Comparison of ENCODE assay signal across 1 cellular context in the genomic region with DNA sequence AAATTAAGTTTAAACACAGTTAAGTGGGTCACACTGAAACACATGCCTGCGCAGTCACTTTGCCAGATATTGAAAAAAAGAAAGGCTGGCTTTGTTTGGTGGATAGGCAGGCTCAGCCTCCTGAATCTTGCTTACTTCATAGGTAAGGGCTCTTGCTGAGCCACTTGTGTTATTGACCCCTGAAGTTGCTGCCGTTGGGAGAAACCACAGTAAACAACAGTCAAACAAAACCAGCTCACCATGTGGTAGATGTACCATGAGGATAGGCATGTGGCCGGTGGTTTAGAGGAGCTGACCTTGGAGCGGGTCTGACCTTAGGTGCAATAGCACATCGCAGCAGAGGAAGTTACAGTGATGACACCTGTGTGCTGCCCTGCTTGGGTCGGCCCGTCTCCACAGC.
TF ChIP-seq lines count a peak whose summit lies in the region.

No MANE protein-coding gene starts in this region.

TF ChIP-seq in HepG2, 621 proteins besides CTCF, POLR2A, EP300 and RAD21 (continued from another document and continues in another):
- TF ChIP-seq, protein P1, sequence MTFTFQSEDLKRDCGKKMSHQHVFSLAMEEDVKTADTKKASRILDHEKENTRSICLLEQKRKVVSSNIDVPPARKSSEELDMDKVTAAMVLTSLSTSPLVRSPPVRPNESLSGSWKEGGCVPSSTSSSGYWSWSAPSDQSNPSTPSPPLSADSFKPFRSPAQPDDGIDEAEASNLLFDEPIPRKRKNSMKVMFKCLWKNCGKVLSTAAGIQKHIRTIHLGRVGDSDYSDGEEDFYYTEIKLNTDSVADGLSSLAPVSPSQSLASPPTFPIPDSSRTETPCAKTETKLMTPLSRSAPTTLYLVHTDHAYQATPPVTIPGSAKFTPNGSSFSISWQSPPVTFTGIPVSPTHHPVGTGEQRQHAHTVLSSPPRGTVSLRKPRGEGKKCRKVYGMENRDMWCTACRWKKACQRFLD (CRISPR knock-in tag; IDR thresholded peaks at IDR 0.05; ENCODE audit: borderline replicate concordance): no peak
- TF ChIP-seq PLRG1 (conservative IDR thresholded peaks at IDR 0.05) (no peak), SP1 (IDR thresholded peaks at IDR 0.05) (no peak), SP1 (CRISPR knock-in tag; IDR thresholded peaks at IDR 0.05) (no peak), KLF13 (CRISPR knock-in tag; IDR thresholded peaks at IDR 0.05) (no peak), MTF2 (CRISPR knock-in tag; IDR thresholded peaks at IDR 0.05; ENCODE audit: borderline replicate concordance) (no peak), GABPA (IDR thresholded peaks at IDR 0.05; ENCODE audit: low read depth, low read length) (no peak), GABPA (CRISPR knock-in tag; IDR thresholded peaks at IDR 0.05; ENCODE audit: low read depth) (0 out of 2 replicates have a peak, but pooled peaks have one; percentile 21), NFIB (CRISPR knock-in tag; IDR thresholded peaks at IDR 0.05; ENCODE audit: borderline replicate concordance) (no peak), HHEX (CRISPR knock-in tag; IDR thresholded peaks at IDR 0.05) (no peak), TBP (CRISPR knock-in tag; IDR thresholded peaks at IDR 0.05) (no peak), SAP130 (CRISPR knock-in tag; IDR thresholded peaks at IDR 0.05; ENCODE audit: low read depth) (peak; percentile 86), CC2D1A (CRISPR knock-in tag; IDR thresholded peaks at IDR 0.05) (no peak), HNF4A (CRISPR knock-in tag; IDR thresholded peaks at IDR 0.05) (peak; percentile 55; the same call in 1 of the 2 replicates), NR1H2 (CRISPR knock-in tag; IDR thresholded peaks at IDR 0.05; ENCODE audit: borderline replicate concordance, low read depth) (no peak), NFKBIZ (CRISPR knock-in tag; IDR thresholded peaks at IDR 0.05) (no peak), IKZF1 (IDR thresholded peaks at IDR 0.05) (no peak), STAG1 (CRISPR knock-in tag; IDR thresholded peaks at IDR 0.05) (no peak), ZNF383 (CRISPR knock-in tag; IDR thresholded peaks at IDR 0.05; ENCODE audit: borderline replicate concordance) (no peak), ZFP82 (CRISPR knock-in tag; IDR thresholded peaks at IDR 0.05; ENCODE audit: borderline replicate concordance) (no peak), SMYD3 (CRISPR knock-in tag; IDR thresholded peaks at IDR 0.05) (no peak), FIP1L1 (IDR thresholded peaks at IDR 0.05; ENCODE audit: borderline replicate concordance, insufficient read depth, low read depth, low read length) (no peak), ZNF441 (CRISPR knock-in tag; IDR thresholded peaks at IDR 0.05; ENCODE audit: borderline replicate concordance) (0 out of 2 replicates have a peak, but pooled peaks have one; percentile 18), RBM39 (IDR thresholded peaks at IDR 0.05; ENCODE audit: low read depth, low read length, poor library complexity, severe bottlenecking) (no peak), SP2 (CRISPR knock-in tag; IDR thresholded peaks at IDR 0.05) (no peak), ZFP36L1 (CRISPR knock-in tag; IDR thresholded peaks at IDR 0.05) (no peak), ZNF331 (CRISPR knock-in tag; IDR thresholded peaks at IDR 0.05) (no peak), ZNF30 (CRISPR knock-in tag; IDR thresholded peaks at IDR 0.05) (no peak), ZNF556 (CRISPR knock-in tag; IDR thresholded peaks at IDR 0.05; ENCODE audit: borderline replicate concordance) (no peak), ZNF20 (CRISPR knock-in tag; IDR thresholded peaks at IDR 0.05) (no peak)
- TF ChIP-seq, protein P2, sequence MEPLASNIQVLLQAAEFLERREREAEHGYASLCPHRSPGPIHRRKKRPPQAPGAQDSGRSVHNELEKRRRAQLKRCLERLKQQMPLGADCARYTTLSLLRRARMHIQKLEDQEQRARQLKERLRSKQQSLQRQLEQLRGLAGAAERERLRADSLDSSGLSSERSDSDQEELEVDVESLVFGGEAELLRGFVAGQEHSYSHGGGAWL (CRISPR knock-in tag; IDR thresholded peaks at IDR 0.05): no peak
- TF ChIP-seq, protein P3, sequence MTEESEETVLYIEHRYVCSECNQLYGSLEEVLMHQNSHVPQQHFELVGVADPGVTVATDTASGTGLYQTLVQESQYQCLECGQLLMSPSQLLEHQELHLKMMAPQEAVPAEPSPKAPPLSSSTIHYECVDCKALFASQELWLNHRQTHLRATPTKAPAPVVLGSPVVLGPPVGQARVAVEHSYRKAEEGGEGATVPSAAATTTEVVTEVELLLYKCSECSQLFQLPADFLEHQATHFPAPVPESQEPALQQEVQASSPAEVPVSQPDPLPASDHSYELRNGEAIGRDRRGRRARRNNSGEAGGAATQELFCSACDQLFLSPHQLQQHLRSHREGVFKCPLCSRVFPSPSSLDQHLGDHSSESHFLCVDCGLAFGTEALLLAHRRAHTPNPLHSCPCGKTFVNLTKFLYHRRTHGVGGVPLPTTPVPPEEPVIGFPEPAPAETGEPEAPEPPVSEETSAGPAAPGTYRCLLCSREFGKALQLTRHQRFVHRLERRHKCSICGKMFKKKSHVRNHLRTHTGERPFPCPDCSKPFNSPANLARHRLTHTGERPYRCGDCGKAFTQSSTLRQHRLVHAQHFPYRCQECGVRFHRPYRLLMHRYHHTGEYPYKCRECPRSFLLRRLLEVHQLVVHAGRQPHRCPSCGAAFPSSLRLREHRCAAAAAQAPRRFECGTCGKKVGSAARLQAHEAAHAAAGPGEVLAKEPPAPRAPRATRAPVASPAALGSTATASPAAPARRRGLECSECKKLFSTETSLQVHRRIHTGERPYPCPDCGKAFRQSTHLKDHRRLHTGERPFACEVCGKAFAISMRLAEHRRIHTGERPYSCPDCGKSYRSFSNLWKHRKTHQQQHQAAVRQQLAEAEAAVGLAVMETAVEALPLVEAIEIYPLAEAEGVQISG (CRISPR knock-in tag; IDR thresholded peaks at IDR 0.05): peak; percentile 27; the same call in 1 of the 2 replicates
- TF ChIP-seq, protein P4, sequence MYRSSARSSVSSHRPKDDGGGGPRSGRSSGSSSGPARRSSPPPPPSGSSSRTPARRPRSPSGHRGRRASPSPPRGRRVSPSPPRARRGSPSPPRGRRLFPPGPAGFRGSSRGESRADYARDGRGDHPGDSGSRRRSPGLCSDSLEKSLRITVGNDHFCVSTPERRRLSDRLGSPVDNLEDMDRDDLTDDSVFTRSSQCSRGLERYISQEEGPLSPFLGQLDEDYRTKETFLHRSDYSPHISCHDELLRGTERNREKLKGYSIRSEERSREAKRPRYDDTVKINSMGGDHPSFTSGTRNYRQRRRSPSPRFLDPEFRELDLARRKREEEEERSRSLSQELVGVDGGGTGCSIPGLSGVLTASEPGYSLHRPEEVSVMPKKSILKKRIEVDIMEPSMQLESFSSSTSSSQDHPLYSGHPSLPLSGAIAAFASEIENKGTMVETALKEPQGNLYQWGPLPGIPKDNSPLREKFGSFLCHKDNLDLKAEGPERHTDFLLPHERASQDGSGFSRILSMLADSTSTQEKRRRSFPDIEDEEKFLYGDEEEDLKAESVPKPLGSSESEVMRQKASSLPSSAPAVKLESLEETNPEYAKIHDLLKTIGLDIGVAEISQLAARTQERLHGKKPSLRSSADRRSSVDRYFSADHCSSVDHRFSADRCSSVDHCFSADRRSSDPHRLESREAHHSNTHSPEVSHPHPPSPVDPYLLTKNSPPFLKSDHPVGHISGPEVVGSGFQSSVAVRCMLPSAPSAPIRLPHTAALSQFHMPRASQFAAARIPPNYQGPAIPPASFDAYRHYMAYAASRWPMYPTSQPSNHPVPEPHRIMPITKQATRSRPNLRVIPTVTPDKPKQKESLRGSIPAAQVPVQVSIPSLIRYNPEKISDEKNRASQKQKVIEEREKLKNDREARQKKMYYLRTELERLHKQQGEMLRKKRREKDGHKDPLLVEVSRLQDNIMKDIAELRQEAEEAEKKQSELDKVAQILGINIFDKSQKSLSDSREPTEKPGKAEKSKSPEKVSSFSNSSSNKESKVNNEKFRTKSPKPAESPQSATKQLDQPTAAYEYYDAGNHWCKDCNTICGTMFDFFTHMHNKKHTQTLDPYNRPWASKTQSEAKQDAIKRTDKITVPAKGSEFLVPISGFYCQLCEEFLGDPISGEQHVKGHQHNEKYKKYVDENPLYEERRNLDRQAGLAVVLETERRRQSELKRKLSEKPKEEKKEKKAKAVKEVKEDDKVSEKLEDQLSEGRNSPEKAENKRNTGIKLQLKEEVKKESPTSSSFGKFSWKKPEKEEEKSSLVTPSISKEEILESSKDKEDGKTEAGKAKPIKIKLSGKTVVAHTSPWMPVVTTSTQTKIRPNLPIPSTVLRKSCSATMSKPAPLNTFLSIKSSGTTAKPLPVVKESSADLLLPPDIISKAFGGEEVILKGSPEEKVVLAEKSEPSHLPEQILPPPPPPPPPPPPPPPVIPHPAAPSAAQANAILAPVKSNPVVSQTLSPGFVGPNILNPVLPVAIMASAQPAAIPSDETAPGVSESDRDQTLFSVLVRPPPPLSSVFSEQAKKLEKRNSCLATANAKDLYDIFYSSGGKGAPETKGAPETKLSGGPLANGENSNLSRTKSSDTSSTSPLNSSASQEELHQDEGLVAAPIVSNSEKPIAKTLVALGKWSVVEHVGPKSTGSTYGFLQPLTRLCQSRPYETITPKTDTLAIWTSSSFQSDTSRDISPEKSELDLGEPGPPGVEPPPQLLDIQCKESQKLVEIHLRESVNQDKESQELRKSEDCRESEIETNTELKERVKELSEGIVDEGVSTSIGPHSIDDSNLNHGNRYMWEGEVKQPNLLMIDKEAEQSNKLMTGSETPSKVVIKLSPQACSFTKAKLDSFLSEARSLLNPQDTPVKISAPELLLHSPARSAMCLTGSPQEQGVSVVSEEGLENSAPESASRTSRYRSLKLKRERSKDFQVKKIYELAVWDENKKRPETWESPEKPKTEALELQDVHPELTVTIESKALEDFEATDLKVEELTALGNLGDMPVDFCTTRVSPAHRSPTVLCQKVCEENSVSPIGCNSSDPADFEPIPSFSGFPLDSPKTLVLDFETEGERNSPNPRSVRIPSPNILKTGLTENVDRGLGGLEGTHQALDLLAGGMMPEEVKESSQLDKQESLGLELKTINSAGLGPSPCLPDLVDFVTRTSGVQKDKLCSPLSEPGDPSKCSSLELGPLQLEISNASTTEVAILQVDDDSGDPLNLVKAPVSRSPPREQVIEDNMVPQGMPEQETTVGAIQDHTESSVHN (CRISPR knock-in tag; IDR thresholded peaks at IDR 0.05): no peak
- TF ChIP-seq, protein P5, sequence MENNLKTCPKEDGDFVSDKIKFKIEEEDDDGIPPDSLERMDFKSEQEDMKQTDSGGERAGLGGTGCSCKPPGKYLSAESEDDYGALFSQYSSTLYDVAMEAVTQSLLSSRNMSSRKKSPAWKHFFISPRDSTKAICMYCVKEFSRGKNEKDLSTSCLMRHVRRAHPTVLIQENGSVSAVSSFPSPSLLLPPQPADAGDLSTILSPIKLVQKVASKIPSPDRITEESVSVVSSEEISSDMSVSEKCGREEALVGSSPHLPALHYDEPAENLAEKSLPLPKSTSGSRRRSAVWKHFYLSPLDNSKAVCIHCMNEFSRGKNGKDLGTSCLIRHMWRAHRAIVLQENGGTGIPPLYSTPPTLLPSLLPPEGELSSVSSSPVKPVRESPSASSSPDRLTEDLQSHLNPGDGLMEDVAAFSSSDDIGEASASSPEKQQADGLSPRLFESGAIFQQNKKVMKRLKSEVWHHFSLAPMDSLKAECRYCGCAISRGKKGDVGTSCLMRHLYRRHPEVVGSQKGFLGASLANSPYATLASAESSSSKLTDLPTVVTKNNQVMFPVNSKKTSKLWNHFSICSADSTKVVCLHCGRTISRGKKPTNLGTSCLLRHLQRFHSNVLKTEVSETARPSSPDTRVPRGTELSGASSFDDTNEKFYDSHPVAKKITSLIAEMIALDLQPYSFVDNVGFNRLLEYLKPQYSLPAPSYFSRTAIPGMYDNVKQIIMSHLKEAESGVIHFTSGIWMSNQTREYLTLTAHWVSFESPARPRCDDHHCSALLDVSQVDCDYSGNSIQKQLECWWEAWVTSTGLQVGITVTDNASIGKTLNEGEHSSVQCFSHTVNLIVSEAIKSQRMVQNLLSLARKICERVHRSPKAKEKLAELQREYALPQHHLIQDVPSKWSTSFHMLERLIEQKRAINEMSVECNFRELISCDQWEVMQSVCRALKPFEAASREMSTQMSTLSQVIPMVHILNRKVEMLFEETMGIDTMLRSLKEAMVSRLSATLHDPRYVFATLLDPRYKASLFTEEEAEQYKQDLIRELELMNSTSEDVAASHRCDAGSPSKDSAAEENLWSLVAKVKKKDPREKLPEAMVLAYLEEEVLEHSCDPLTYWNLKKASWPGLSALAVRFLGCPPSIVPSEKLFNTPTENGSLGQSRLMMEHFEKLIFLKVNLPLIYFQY (CRISPR knock-in tag; IDR thresholded peaks at IDR 0.05; ENCODE audit: borderline replicate concordance): peak; percentile 57; the same call in 1 of the 2 replicates
- TF ChIP-seq, protein P6, sequence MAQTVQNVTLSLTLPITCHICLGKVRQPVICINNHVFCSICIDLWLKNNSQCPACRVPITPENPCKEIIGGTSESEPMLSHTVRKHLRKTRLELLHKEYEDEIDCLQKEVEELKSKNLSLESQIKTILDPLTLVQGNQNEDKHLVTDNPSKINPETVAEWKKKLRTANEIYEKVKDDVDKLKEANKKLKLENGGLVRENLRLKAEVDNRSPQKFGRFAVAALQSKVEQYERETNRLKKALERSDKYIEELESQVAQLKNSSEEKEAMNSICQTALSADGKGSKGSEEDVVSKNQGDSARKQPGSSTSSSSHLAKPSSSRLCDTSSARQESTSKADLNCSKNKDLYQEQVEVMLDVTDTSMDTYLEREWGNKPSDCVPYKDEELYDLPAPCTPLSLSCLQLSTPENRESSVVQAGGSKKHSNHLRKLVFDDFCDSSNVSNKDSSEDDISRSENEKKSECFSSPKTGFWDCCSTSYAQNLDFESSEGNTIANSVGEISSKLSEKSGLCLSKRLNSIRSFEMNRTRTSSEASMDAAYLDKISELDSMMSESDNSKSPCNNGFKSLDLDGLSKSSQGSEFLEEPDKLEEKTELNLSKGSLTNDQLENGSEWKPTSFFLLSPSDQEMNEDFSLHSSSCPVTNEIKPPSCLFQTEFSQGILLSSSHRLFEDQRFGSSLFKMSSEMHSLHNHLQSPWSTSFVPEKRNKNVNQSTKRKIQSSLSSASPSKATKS (CRISPR knock-in tag; IDR thresholded peaks at IDR 0.05): no peak
- TF ChIP-seq, protein P7, sequence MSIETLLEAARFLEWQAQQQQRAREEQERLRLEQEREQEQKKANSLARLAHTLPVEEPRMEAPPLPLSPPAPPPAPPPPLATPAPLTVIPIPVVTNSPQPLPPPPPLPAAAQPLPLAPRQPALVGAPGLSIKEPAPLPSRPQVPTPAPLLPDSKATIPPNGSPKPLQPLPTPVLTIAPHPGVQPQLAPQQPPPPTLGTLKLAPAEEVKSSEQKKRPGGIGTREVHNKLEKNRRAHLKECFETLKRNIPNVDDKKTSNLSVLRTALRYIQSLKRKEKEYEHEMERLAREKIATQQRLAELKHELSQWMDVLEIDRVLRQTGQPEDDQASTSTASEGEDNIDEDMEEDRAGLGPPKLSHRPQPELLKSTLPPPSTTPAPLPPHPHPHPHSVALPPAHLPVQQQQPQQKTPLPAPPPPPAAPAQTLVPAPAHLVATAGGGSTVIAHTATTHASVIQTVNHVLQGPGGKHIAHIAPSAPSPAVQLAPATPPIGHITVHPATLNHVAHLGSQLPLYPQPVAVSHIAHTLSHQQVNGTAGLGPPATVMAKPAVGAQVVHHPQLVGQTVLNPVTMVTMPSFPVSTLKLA (IDR thresholded peaks at IDR 0.05): peak; percentile 66
- TF ChIP-seq, protein P8, sequence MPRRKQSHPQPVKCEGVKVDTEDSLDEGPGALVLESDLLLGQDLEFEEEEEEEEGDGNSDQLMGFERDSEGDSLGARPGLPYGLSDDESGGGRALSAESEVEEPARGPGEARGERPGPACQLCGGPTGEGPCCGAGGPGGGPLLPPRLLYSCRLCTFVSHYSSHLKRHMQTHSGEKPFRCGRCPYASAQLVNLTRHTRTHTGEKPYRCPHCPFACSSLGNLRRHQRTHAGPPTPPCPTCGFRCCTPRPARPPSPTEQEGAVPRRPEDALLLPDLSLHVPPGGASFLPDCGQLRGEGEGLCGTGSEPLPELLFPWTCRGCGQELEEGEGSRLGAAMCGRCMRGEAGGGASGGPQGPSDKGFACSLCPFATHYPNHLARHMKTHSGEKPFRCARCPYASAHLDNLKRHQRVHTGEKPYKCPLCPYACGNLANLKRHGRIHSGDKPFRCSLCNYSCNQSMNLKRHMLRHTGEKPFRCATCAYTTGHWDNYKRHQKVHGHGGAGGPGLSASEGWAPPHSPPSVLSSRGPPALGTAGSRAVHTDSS (CRISPR knock-in tag; conservative IDR thresholded peaks at IDR 0.05): no peak
